Comparison of ENCODE assay signal across 2 cellular contexts in genomic region chr1:148723515-148723914, GRCh38. TPM values are rescaled to one million over a fixed set of nuclear protein-coding genes. Genes with fewer than 3 reads are reported as not detected.
"Had no signal": no experiment of that assay in that cellular context is flagged by ENCODE, and none has a peak within 500 bp of the region (broad histone marks: within the 10 kb centered on the region; RNA-seq: fewer than 3 reads in every experiment).

No MANE protein-coding gene starts in this region.

RNA-seq across cellular contexts. Expression of gene NUDT4B, which starts 25.1 kb away (rescaled TPM):
- total RNA-seq: H1 had no signal
- polyA plus RNA-seq: GM23338 had no signal
